ENCODE assay signal across 12 cellular contexts in the genomic region with DNA sequence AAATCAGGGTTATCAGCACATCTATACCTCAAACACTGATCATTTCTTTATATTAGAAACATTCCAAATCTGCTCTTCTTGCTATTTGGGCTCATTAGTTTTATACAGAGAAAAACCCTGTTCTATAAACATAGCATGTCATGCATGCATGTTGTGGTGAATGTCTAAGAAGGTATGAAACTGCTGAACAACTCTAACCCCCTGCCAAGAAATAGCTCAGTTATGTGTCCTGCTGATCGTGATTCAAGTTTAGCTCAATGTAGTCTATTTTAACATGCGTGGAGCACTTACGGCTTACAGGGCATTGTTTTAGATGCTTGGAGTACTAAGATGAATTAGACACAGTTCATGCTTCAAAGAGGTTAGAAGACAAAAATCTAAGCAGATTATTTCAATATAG.
"Had no signal": no experiment of that assay in that cellular context is flagged by ENCODE, and none has a peak within 500 bp of the region (broad histone marks: within the 10 kb centered on the region; RNA-seq: fewer than 3 reads in every experiment).

No MANE protein-coding gene starts in this region.

- H3K36me3 ChIP-seq: tibial nerve, uterus had no signal

- H3K4me3 ChIP-seq: lung, tibial nerve, uterus had no signal

- DNase-seq: activated CD4-positive, alpha-beta T cell treated with anti-CD3 and anti-CD28 coated beads, Interleukin-2, amount 10 ng/mL, durations not matched to agents 24 days and 14 days; activated CD8-positive, alpha-beta T cell treated with anti-CD3 and anti-CD28 coated beads for 36 hours; activated naive CD4-positive, alpha-beta T cell treated with anti-CD3 and anti-CD28 coated beads for 36 hours; activated T-cell treated with anti-CD3 and anti-CD28 coated beads, Interleukin-2, amount 50 U/mL, for 24 hours; dermis blood vessel endothelial cell; effector memory CD4-positive, alpha-beta T cell; posterior cingulate gyrus; stimulated activated naive CD8-positive, alpha-beta T cell treated with anti-CD3 and anti-CD28 coated beads, Interleukin-15, Interleukin-2, amounts not matched to agents 100 U/mL and 50 U/mL, for 24 hours; substantia nigra; uterus had no signal

- H3K27me3 ChIP-seq: tibial nerve, uterus had no signal

- H3K27ac ChIP-seq: tibial nerve, uterus had no signal

- H3K4me1 ChIP-seq: tibial nerve, uterus had no signal

- H3K9me3 ChIP-seq: tibial nerve, uterus had no signal
